25 cellular contexts compared by ENCODE assay signal in genomic region chr22:44147036-44147645, GRCh38. TPM values are rescaled to one million over a fixed set of nuclear protein-coding genes. Genes with fewer than 3 reads are reported as not detected.
A peak's percentile ranks its signal among the peaks of the same experiment; 100 is the strongest.
DNase-seq lines count a peak whose midpoint lies in the region; ATAC-seq, FAIRE-seq and TF ChIP-seq lines count a peak whose summit lies in the region.
"Had no signal": no experiment of that assay in that cellular context is flagged by ENCODE, and none has a peak within 500 bp of the region (broad histone marks: within the 10 kb centered on the region; RNA-seq: fewer than 3 reads in every experiment).

No MANE protein-coding gene starts in this region.

- TF ChIP-seq EP300 in transverse colon (IDR thresholded peaks at IDR 0.05; ENCODE audit: low read depth), result no peak

- FAIRE-seq in bronchial epithelial cell (lab: Jason Lieb, UNC), result peak; percentile 32
- FAIRE-seq: endometrium, HTR-8/SVneo had no signal

- H3K4me1 ChIP-seq in HUES64 (ENCODE audit: insufficient read depth, low read length) (peaks cover 41% of the 10 kb centered on the region), transverse colon (peaks cover 0 to 24% (median 4%) of the 10 kb centered on the region in 4 donors)
- H3K4me1 ChIP-seq: prostate gland had no signal

- DNase-seq in bronchial epithelial cell (ENCODE audit: low read depth), result no peak
- peak; percentile 55 for DNase-seq in left kidney (ENCODE audit: low read depth, low spot score)
- DNase-seq in transverse colon, result no peak
- DNase-seq in NCI-H345 treated with DMSO at 0.1 percent for 48 hours (lab: John Stamatoyannopoulos, UW; ENCODE audit: unreplicated experiment), result no peak
- no peak for DNase-seq in SKM-1 treated with dmso at 0.1 percent for 144 hours (lab: John Stamatoyannopoulos, UW; ENCODE audit: unreplicated experiment)
- DNase-seq: activated B cell treated with CpG ODN at 0.5 μM for 24 hours; activated CD4-positive, alpha-beta T cell treated with anti-CD3 and anti-CD28 coated beads, Interleukin-2, amount 50 U/mL, for 48 hours; activated effector memory CD4-positive, alpha-beta T cell treated with anti-CD3 and anti-CD28 coated beads, Interleukin-2, amount 50 U/mL, for 16 hours; CD8-positive, alpha-beta memory T cell; HCEC 1CT; head of caudate nucleus; Kasumi-1; left ventricle myocardium inferior; NCI-H1048; NCI-H187; NCI-H446 treated with DMSO at 0.1 percent for 48 hours; stimulated activated CD4-positive, alpha-beta T cell treated with anti-CD3 and anti-CD28 coated beads, Interleukin-4, amount 100 ng/mL, for 1 hour; stimulated activated naive CD4-positive, alpha-beta T cell had no signal

- H3K36me3 ChIP-seq in HUES64 (ENCODE audit: insufficient read depth, low read length) (no peaks in the 10 kb centered on the region), bronchial epithelial cell (ENCODE audit: control insufficient read depth, insufficient read depth, low read length) (no peaks in the 10 kb centered on the region), transverse colon (no peaks in the 10 kb centered on the region)
- H3K36me3 ChIP-seq: prostate gland had no signal

- peak overlapping the region; percentile 48; the same call in 1 of the 2 replicates for H3K9ac ChIP-seq in HUES64 (ENCODE audit: low read depth, low read length)

- WGBS in HUES64, result 41% methylated on average over 12 of the region's 12 CpGs
- WGBS in transverse colon (ENCODE audit: low coverage in 1 of 2), 2 donors, result 76 to 78% methylated on average over 7 to 12 of the region's 12 CpGs

- H3K27me3 ChIP-seq in HUES64 (ENCODE audit: insufficient read depth, low read length) (no peaks in the 10 kb centered on the region), bronchial epithelial cell (ENCODE audit: control insufficient read depth, insufficient read depth, low read length) (no peaks in the 10 kb centered on the region), transverse colon (no peaks in the 10 kb centered on the region)

- H3K9me3 ChIP-seq in HUES64 (ENCODE audit: insufficient read depth, low read depth, low read length) (no peaks in the 10 kb centered on the region), transverse colon (no peaks in the 10 kb centered on the region)
- H3K9me3 ChIP-seq: left ventricle myocardium inferior, prostate gland had no signal

- no peak for TF ChIP-seq POLR2A in transverse colon (IDR thresholded peaks at IDR 0.05)

- ATAC-seq in GM18907 (IDR thresholded peaks at IDR 0.05; ENCODE audit: unreplicated experiment), result no peak

- TF ChIP-seq CTCF in bronchial epithelial cell (IDR thresholded peaks at IDR 0.05; ENCODE audit: insufficient read depth, low read length, severe bottlenecking) (no peak), transverse colon (IDR thresholded peaks at IDR 0.05) (no peak)

- no peak overlapping the region for H3K4me3 ChIP-seq in HUES64 (ENCODE audit: low read length)
- H3K4me3 ChIP-seq in bronchial epithelial cell (ENCODE audit: low read depth, low read length), result no peak overlapping the region
- H3K4me3 ChIP-seq in transverse colon, result no peak overlapping the region
- H3K4me3 ChIP-seq: left ventricle myocardium inferior, prostate gland, smooth muscle cell had no signal

- peak overlapping the region; percentile 94 for H3K27ac ChIP-seq in HUES64 (ENCODE audit: low read depth, low read length)
- H3K27ac ChIP-seq in transverse colon, result peak overlapping the region in 3 of 4 donors; percentile 40 to 61 (median 56)
- H3K27ac ChIP-seq: prostate gland had no signal

- in situ Hi-C loops in transverse colon (cut with MboI; ENCODE audit: low pct_ligation_motif_present in 1 of 4, low pct_unique_long_range_greater_than_20kb in 1 of 4, low sequenced_read_pairs in 3 of 4), result no loop called here

- intact Hi-C loops in transverse colon (cut with DNase I; ENCODE audit: low total_unique reads), result no loop called here

RNA-seq across cellular contexts. Expression of gene PARVG, which starts 33.6 kb away (rescaled TPM):
- polyA plus RNA-seq in HUES64 (2013, experiment 1 of 2), result 0.35 TPM
- polyA plus RNA-seq in HUES64 (2013, experiment 2 of 2), result 1.5 TPM
- total RNA-seq in bronchial epithelial cell (not detected in 2 replicates), transverse colon (10 to 100 TPM in 2 of 4 donors, 1 to 10 TPM in 1, under 1 TPM in 1; 1.00 to 37.8 (median 20.6) TPM)
- total RNA-seq: SK-MEL-5 had no signal
- polyA plus RNA-seq: smooth muscle cell had no signal
